1 cellular context compared by ENCODE assay signal in the genomic region with DNA sequence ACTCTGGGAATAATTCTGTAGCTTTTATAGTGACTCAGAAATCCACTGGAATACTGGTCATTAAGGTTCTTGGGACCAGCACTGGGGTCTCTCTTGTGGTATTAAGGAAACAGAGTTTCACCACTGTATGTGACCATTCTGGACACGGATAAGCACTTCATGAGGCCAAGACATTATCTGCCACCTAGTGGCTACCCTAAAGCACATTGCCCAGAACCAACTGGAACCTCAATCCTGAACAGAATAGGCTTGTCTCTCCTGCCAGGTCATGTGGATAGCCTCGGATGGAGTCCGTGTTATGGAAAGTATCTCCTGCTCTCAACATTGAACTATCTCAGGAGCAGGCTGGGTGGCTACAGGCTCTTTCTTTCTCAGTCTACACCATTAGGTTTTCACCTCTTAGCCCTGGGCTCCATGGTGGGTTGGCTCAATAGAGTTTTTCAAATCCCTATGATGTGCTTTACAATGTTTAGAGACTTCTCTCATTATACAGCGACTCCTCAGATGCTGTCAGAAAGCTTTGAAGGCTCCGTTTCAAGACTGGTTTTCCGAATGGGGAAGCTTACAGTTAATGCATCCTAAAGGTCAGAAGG.
TF ChIP-seq lines count a peak whose summit lies in the region.

No MANE protein-coding gene starts in this region.

TF ChIP-seq in GM23338, 12 proteins besides CTCF, POLR2A, EP300 and RAD21 (continued from another document):
- TF ChIP-seq, protein P1, sequence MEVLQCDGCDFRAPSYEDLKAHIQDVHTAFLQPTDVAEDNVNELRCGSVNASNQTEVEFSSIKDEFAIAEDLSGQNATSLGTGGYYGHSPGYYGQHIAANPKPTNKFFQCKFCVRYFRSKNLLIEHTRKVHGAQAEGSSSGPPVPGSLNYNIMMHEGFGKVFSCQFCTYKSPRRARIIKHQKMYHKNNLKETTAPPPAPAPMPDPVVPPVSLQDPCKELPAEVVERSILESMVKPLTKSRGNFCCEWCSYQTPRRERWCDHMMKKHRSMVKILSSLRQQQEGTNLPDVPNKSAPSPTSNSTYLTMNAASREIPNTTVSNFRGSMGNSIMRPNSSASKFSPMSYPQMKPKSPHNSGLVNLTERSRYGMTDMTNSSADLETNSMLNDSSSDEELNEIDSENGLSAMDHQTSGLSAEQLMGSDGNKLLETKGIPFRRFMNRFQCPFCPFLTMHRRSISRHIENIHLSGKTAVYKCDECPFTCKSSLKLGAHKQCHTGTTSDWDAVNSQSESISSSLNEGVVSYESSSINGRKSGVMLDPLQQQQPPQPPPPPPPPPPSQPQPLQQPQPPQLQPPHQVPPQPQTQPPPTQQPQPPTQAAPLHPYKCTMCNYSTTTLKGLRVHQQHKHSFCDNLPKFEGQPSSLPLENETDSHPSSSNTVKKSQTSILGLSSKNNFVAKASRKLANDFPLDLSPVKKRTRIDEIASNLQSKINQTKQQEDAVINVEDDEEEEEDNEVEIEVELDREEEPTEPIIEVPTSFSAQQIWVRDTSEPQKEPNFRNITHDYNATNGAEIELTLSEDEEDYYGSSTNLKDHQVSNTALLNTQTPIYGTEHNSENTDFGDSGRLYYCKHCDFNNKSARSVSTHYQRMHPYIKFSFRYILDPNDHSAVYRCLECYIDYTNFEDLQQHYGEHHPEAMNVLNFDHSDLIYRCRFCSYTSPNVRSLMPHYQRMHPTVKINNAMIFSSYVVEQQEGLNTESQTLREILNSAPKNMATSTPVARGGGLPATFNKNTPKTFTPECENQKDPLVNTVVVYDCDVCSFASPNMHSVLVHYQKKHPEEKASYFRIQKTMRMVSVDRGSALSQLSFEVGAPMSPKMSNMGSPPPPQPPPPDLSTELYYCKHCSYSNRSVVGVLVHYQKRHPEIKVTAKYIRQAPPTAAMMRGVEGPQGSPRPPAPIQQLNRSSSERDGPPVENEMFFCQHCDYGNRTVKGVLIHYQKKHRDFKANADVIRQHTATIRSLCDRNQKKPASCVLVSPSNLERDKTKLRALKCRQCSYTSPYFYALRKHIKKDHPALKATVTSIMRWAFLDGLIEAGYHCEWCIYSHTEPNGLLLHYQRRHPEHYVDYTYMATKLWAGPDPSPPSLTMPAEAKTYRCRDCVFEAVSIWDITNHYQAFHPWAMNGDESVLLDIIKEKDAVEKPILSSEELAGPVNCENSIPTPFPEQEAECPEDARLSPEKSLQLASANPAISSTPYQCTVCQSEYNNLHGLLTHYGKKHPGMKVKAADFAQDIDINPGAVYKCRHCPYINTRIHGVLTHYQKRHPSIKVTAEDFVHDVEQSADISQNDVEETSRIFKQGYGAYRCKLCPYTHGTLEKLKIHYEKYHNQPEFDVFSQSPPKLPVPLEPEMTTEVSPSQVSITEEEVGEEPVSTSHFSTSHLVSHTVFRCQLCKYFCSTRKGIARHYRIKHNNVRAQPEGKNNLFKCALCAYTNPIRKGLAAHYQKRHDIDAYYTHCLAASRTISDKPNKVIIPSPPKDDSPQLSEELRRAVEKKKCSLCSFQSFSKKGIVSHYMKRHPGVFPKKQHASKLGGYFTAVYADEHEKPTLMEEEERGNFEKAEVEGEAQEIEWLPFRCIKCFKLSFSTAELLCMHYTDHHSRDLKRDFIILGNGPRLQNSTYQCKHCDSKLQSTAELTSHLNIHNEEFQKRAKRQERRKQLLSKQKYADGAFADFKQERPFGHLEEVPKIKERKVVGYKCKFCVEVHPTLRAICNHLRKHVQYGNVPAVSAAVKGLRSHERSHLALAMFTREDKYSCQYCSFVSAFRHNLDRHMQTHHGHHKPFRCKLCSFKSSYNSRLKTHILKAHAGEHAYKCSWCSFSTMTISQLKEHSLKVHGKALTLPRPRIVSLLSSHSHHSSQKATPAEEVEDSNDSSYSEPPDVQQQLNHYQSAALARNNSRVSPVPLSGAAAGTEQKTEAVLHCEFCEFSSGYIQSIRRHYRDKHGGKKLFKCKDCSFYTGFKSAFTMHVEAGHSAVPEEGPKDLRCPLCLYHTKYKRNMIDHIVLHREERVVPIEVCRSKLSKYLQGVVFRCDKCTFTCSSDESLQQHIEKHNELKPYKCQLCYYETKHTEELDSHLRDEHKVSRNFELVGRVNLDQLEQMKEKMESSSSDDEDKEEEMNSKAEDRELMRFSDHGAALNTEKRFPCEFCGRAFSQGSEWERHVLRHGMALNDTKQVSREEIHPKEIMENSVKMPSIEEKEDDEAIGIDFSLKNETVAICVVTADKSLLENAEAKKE (CRISPR knock-in tag; IDR thresholded peaks at IDR 0.05) = no peak
- TF ChIP-seq JUNB (IDR thresholded peaks at IDR 0.05; ENCODE audit: unreplicated experiment) (no peak), EZH2phosphoT487 (IDR thresholded peaks at IDR 0.05; ENCODE audit: unreplicated experiment) (no peak), NANOG (IDR thresholded peaks at IDR 0.05; ENCODE audit: borderline replicate concordance) (no peak)
